ENCODE assay signal across 8 cellular contexts in the genomic region with DNA sequence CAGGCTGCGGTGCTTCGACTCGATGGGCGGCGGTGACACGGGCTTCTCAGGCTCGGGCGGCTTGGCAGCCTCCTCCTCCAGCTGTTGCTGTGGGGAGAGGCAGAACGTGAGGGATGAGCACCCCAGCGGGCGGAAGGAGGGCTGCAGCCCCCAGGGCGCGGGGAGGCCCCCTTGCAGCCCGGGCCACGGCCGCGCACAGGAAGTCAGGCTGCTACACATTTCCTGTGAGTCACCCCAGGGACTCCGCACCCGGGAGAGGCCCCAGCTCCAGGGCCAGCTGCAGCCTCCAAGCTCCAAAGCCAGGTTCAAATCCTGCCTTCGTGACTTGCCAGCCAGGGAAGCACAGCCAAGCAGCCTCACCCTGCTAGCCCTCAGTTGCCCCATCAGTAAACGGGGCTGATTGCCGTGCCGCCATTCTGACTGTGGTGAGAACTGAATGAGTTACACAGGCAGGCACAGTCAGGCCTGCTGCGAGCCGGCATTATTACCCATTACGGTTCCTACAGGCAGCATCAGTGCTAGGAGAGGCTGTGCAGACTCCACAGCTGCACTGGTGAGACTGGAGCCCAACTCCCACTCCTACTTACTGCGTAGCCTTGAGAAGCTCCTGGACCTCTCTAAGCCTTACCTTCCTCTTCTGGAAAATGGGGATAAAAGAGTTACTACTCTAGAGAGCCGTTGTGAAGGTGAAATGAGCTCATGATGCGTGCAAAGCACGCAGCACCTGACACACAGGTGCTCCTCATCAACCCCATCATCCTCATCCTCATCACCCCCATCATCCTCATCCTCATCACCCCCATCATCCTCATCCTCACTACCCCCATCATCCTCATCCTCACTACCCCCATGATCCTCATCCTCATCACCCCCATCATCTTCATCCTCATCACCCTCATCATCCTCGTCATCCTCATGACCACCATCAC.
DNase-seq lines count a peak whose midpoint lies in the region; ATAC-seq lines count a peak whose summit lies in the region.

No MANE protein-coding gene starts in this region.

- ATAC-seq in GM18858 (IDR thresholded peaks at IDR 0.05; ENCODE audit: unreplicated experiment) (peak; percentile 93), HG02943 (IDR thresholded peaks at IDR 0.05; ENCODE audit: low read depth, unreplicated experiment) (peak; percentile 97)

- peak; percentile 62 for DNase-seq in SIG-M5 (lab: John Stamatoyannopoulos, UW)
- DNase-seq in activated effector memory CD4-positive, alpha-beta T cell treated with Interleukin-2 at 50 U/mL for 16 hours = peak; percentile 88
- DNase-seq in lung microvascular endothelial cell (ENCODE audit: low read depth in 2 of 2) = peak; percentile 64 to 96
- peak; percentile 86 for DNase-seq in stimulated activated naive CD4-positive, alpha-beta T cell treated with Interleukin-2 at 50 U/mL for 16 hours (lab: John Stamatoyannopoulos, UW)
- no peak for DNase-seq in NCI-H2029 (lab: John Stamatoyannopoulos, UW)
- no peak for DNase-seq in putamen (ENCODE audit: low spot score)

Comparison
In these comparisons a context has a peak if more than half of its experiments do, and no peak if none do; other contexts are left out.
1. DNase-seq: peak in SIG-M5 (single experiment), activated effector memory CD4-positive, alpha-beta T cell treated with Interleukin-2 at 50 U/mL for 16 hours (single experiment), lung microvascular endothelial cell (2 of 2) and stimulated activated naive CD4-positive, alpha-beta T cell treated with Interleukin-2 at 50 U/mL for 16 hours (single experiment); none in NCI-H2029 (single experiment) and putamen (single experiment).